In genomic region chr5:6082685-6083084, GRCh38 we compare ENCODE assay signal across 23 cellular contexts.
"Had no signal": no experiment of that assay in that cellular context is flagged by ENCODE, and none has a peak within 500 bp of the region (broad histone marks: within the 10 kb centered on the region; RNA-seq: fewer than 3 reads in every experiment).

No MANE protein-coding gene starts in this region.

- H3K27ac ChIP-seq: breast epithelium, Peyer's patch, RWPE1, SJSA1 had no signal

- H3K4me1 ChIP-seq: breast epithelium, Peyer's patch had no signal

- H3K4me3 ChIP-seq: breast epithelium, MG63, Peyer's patch, SJSA1 had no signal

- H3K9me3 ChIP-seq: breast epithelium, MG63, Peyer's patch, SJSA1 had no signal

- DNase-seq: activated CD4-positive, alpha-beta T cell treated with anti-CD3 and anti-CD28 coated beads for 48 hours; activated CD4-positive, alpha-beta T cell treated with anti-CD3 and anti-CD28 coated beads, Interleukin-2, amount 50 U/mL, for 4 hours; activated CD4-positive, CD25-positive, alpha-beta regulatory T cell treated with anti-CD3 and anti-CD28 coated beads, Interleukin-2, amount 50 U/mL, for 72 hours; activated CD8-positive, alpha-beta memory T cell treated with anti-CD3 and anti-CD28 coated beads, Interleukin-2, amount 50 U/mL, for 48 hours; activated CD8-positive, alpha-beta T cell treated with anti-CD3 and anti-CD28 coated beads, Interleukin-2, amount 10 ng/mL, durations not matched to agents 7 days and 5 days; activated T-cell treated with anti-CD3 and anti-CD28 coated beads, Interleukin-2, amount 50 U/mL, for 1 hour; central memory CD4-positive, alpha-beta T cell; MG63; MV-4-11; NCI-H1092 treated with DMSO at 0.1 percent for 48 hours; NCI-H1694 treated with DMSO at 0.1 percent for 48 hours; NCI-H2029 treated with DMSO at 0.1 percent for 48 hours; NCI-H345; NCI-H510A; NCI-H526 treated with DMSO at 0.1 percent for 48 hours; NCI-H82; Peyer's patch; SHP77; SW 1271 had no signal

- H3K27me3 ChIP-seq: breast epithelium, Peyer's patch, SJSA1 had no signal

- H3K36me3 ChIP-seq: breast epithelium, MG63, Peyer's patch, SJSA1 had no signal

- ATAC-seq: activated CD8-positive, alpha-beta T cell treated with anti-CD3 and anti-CD28 coated beads, Interleukin-2, amount 10 ng/mL, durations not matched to agents 7 days and 5 days; SK-N-SH treated with all-trans-retinoic acid at 6 μM for 48 hours had no signal
